In the genomic region with DNA sequence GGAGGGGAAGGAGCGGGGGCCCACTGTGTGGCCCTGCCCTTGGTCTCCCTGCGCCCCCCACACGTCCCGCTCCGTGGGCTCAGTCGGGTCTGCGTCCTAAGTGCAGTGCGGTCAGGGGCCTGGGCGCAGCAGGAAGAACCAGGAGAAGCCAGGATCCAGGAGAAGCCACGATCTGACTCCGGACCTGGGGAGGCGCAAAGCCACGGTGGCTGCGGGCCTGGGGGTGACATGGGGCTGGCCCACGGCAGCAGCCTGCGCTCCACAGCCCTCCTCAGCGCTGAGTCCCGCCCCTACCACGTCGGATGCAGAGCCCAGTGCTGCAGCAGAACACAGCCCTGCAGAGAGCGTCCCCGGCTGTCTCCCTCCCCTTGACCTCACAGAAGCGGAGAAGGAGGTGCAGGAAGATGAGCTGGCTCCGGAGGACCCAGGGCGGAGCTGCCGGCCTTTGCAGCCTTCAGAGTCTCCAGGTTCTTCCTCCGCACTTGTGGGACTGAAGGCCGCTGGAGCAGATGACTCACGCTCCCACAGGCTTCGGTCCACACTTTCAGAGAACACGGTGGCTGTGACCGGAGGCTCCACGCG, we compare ENCODE assay signal across 1 cellular context.
TF ChIP-seq lines count a peak whose summit lies in the region.

No MANE protein-coding gene starts in this region.

TF ChIP-seq in HepG2, 621 proteins besides CTCF, POLR2A, EP300 and RAD21 (continued from another document):
- TF ChIP-seq, protein P1, sequence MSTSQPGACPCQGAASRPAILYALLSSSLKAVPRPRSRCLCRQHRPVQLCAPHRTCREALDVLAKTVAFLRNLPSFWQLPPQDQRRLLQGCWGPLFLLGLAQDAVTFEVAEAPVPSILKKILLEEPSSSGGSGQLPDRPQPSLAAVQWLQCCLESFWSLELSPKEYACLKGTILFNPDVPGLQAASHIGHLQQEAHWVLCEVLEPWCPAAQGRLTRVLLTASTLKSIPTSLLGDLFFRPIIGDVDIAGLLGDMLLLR (CRISPR knock-in tag; IDR thresholded peaks at IDR 0.05) = no peak
- TF ChIP-seq, protein P2, sequence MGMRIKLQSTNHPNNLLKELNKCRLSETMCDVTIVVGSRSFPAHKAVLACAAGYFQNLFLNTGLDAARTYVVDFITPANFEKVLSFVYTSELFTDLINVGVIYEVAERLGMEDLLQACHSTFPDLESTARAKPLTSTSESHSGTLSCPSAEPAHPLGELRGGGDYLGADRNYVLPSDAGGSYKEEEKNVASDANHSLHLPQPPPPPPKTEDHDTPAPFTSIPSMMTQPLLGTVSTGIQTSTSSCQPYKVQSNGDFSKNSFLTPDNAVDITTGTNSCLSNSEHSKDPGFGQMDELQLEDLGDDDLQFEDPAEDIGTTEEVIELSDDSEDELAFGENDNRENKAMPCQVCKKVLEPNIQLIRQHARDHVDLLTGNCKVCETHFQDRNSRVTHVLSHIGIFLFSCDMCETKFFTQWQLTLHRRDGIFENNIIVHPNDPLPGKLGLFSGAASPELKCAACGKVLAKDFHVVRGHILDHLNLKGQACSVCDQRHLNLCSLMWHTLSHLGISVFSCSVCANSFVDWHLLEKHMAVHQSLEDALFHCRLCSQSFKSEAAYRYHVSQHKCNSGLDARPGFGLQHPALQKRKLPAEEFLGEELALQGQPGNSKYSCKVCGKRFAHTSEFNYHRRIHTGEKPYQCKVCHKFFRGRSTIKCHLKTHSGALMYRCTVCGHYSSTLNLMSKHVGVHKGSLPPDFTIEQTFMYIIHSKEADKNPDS (CRISPR knock-in tag; IDR thresholded peaks at IDR 0.05) = no peak
- TF ChIP-seq CC2D1A (CRISPR knock-in tag; IDR thresholded peaks at IDR 0.05) (no peak), SOX5 (CRISPR knock-in tag; IDR thresholded peaks at IDR 0.05; ENCODE audit: borderline replicate concordance) (no peak), FOXP1 (IDR thresholded peaks at IDR 0.05) (no peak), FOXP1 (CRISPR knock-in tag; IDR thresholded peaks at IDR 0.05) (no peak), DNMT1 (CRISPR knock-in tag; IDR thresholded peaks at IDR 0.05) (no peak), ARNT2 (CRISPR knock-in tag; IDR thresholded peaks at IDR 0.05; ENCODE audit: low read depth) (no peak)
- TF ChIP-seq, protein P3, sequence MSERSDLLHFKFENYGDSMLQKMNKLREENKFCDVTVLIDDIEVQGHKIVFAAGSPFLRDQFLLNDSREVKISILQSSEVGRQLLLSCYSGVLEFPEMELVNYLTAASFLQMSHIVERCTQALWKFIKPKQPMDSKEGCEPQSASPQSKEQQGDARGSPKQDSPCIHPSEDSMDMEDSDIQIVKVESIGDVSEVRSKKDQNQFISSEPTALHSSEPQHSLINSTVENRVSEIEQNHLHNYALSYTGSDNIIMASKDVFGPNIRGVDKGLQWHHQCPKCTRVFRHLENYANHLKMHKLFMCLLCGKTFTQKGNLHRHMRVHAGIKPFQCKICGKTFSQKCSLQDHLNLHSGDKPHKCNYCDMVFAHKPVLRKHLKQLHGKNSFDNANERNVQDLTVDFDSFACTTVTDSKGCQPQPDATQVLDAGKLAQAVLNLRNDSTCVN (CRISPR knock-in tag; IDR thresholded peaks at IDR 0.05; ENCODE audit: borderline replicate concordance) = no peak
TF ChIP-seq in HepG2: peak in this region for 0.
